11 cellular contexts compared by ENCODE assay signal in the genomic region with DNA sequence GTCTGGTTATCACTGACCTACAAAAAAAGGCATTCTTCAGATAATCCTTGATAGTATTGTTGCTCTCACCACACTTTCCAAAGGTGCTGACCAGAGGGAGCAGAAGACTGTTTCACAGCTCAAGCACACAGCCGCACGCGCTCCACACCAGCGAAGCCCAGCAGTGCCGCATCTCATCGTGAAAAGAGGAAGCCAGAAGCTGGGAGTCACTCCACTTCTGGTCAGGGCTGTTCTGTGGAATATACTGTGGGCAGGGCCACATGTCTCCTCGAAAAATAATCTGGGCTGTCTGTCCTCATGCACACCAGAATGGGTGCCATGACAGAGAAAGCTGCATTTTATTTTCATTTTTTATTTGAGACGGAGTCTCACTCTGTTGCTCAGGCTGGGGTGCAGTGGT. TPM values are rescaled to one million over a fixed set of nuclear protein-coding genes. Genes with fewer than 3 reads are reported as not detected.
DNase-seq lines count a peak whose midpoint lies in the region; ATAC-seq and TF ChIP-seq lines count a peak whose summit lies in the region.
"Had no signal": no experiment of that assay in that cellular context is flagged by ENCODE, and none has a peak within 500 bp of the region (broad histone marks: within the 10 kb centered on the region; RNA-seq: fewer than 3 reads in every experiment).

No MANE protein-coding gene starts in this region.

- no peak for TF ChIP-seq POLR2A in testis (IDR thresholded peaks at IDR 0.05)

- no peaks in the 10 kb centered on the region for H3K9me3 Mint-ChIP-seq in activated T-cell treated with anti-CD3 and anti-CD28 coated beads, Interleukin-2, amount 50 U/mL, for 72 hours
- H3K9me3 Mint-ChIP-seq: IgD-negative memory B cell had no signal

- H3K27ac ChIP-seq in OCI-LY3 (ENCODE audit: low read length) (no peak overlapping the region), right cardiac atrium (ENCODE audit: low read length) (no peak overlapping the region), testis (no peak overlapping the region), brain microvascular endothelial cell (no peak overlapping the region)

- TF ChIP-seq CTCF in OCI-LY3 (IDR thresholded peaks at IDR 0.05; ENCODE audit: low read depth, low read length) (no peak), testis (IDR thresholded peaks at IDR 0.05) (no peak), brain microvascular endothelial cell (IDR thresholded peaks at IDR 0.05; ENCODE audit: low read depth, low read length, missing control alignments) (no peak)

- H3K4me3 ChIP-seq in OCI-LY3 (ENCODE audit: low read length) (peak overlapping the region; percentile 60), right cardiac atrium (ENCODE audit: low read length) (no peak overlapping the region), testis (no peak overlapping the region), brain microvascular endothelial cell (ENCODE audit: low read depth, low read length) (no peak overlapping the region)

- H3K27me3 Mint-ChIP-seq in activated T-cell treated with anti-CD3 and anti-CD28 coated beads, Interleukin-2, amount 50 U/mL, for 72 hours (ENCODE audit: low read depth), result no peaks in the 10 kb centered on the region

- H3K36me3 ChIP-seq in OCI-LY3 (replicated peaks; ENCODE audit: low read depth, low read length) (no peaks in the 10 kb centered on the region), testis (ENCODE audit: low read depth, missing control alignments) (no peaks in the 10 kb centered on the region), brain microvascular endothelial cell (replicated peaks) (no peaks in the 10 kb centered on the region)

- H2AFZ ChIP-seq in OCI-LY3 (ENCODE audit: low read depth, low read length), result no peak overlapping the region

- H4K20me1 ChIP-seq in OCI-LY3 (ENCODE audit: insufficient read depth, low read length), result no peaks in the 10 kb centered on the region

- DNase-seq in activated T-cell treated with anti-CD3 and anti-CD28 coated beads, Interleukin-2, amount 50 U/mL, for 72 hours, result peak in 1 of 2 donors; percentile 11
- no peak for DNase-seq in activated T-cell treated with anti-CD3 and anti-CD28 coated beads for 4 hours
- peak in 2 of 3 donors; percentile 71 to 72 for DNase-seq in right cardiac atrium
- peak; percentile 62 for DNase-seq in testis
- no peak for DNase-seq in brain microvascular endothelial cell
- DNase-seq in RKO (ENCODE audit: low spot score), result no peak
- no peak for DNase-seq in activated CD8-positive, alpha-beta memory T cell treated with anti-CD3 and anti-CD28 coated beads, Interleukin-2, amount 50 U/mL, for 4 hours
- DNase-seq: NCI-H345; stimulated activated CD4-positive, alpha-beta T cell treated with anti-CD3 and anti-CD28 coated beads, Interleukin-12 subunit alpha, Interleukin-12 subunit beta, amount 100 ng/mL, for 4 hours had no signal

- no peak overlapping the region for H3K9ac ChIP-seq in OCI-LY3 (ENCODE audit: low read length)

- H3K27me3 ChIP-seq in OCI-LY3 (ENCODE audit: low read depth, low read length), result peaks cover 13% of the 10 kb centered on the region
- no peaks in the 10 kb centered on the region for H3K27me3 ChIP-seq in right cardiac atrium (ENCODE audit: control insufficient read depth, insufficient read depth)
- H3K27me3 ChIP-seq in testis, result no peaks in the 10 kb centered on the region
- H3K27me3 ChIP-seq in brain microvascular endothelial cell (replicated peaks), result no peaks in the 10 kb centered on the region

- H3K36me3 Mint-ChIP-seq in activated T-cell treated with anti-CD3 and anti-CD28 coated beads, Interleukin-2, amount 50 U/mL, for 72 hours (ENCODE audit: insufficient read depth in 2 of 2), result no peaks in the 10 kb centered on the region
- H3K36me3 Mint-ChIP-seq: IgD-negative memory B cell had no signal

- H3K4me1 ChIP-seq in OCI-LY3 (ENCODE audit: low read length) (peaks cover 3% of the 10 kb centered on the region; the same call in 1 of the 2 replicates), right cardiac atrium (ENCODE audit: control insufficient read depth, insufficient read depth, low read length) (no peaks in the 10 kb centered on the region), testis (peaks cover 5% of the 10 kb centered on the region)

- H3K9me3 ChIP-seq in OCI-LY3 (ENCODE audit: insufficient read depth, low read length) (no peaks in the 10 kb centered on the region), right cardiac atrium (ENCODE audit: control insufficient read depth, low read length) (no peaks in the 10 kb centered on the region), testis (no peaks in the 10 kb centered on the region)

- 30% methylated on average over 8 of the region's 8 CpGs for WGBS in right cardiac atrium
- 44 to 53% methylated on average over 8 of the region's 8 CpGs for WGBS in testis, 2 donors

- no peak overlapping the region for H3K27ac Mint-ChIP-seq in activated T-cell treated with anti-CD3 and anti-CD28 coated beads, Interleukin-2, amount 50 U/mL, for 72 hours
- H3K27ac Mint-ChIP-seq: IgD-negative memory B cell had no signal

- in situ Hi-C loops in brain microvascular endothelial cell (cut with HindIII; ENCODE audit: low pct_ligation_motif_present, low sequenced_read_pairs), result no loop called here

- H3K4me2 ChIP-seq in OCI-LY3 (ENCODE audit: low read length), result peak overlapping the region; percentile 60

- peak overlapping the region; percentile 64 to 70 for H3K4me3 Mint-ChIP-seq in activated T-cell treated with anti-CD3 and anti-CD28 coated beads, Interleukin-2, amount 50 U/mL, for 72 hours

- ATAC-seq in activated T-cell treated with anti-CD3 and anti-CD28 coated beads, Interleukin-2, amount 50 U/mL, for 72 hours (replicated peaks in 1 of 2), result no peak
- peak; percentile 62 to 66 for ATAC-seq in right cardiac atrium

- peaks cover 9% of the 10 kb centered on the region for H3K4me1 Mint-ChIP-seq in activated T-cell treated with anti-CD3 and anti-CD28 coated beads, Interleukin-2, amount 50 U/mL, for 72 hours (ENCODE audit: low read depth)

- intact Hi-C loops in right cardiac atrium (cut with DNase I) (no loop called here), testis (cut with DNase I; ENCODE audit: low total_unique reads) (no loop called here)

- H3K79me2 ChIP-seq in OCI-LY3 (ENCODE audit: low read length), result no peaks in the 10 kb centered on the region

RNA-seq across cellular contexts. Expression of gene PRSS36, which starts 7.3 kb away (rescaled TPM):
- total RNA-seq in activated T-cell treated with anti-CD3 and anti-CD28 coated beads, Interleukin-2, amount 50 U/mL, for 72 hours, result under 1 TPM; 0.19 TPM
- total RNA-seq in right cardiac atrium, result 1 to 10 TPM; 1.3 to 2.2 (median 1.8) TPM
- polyA plus RNA-seq in right cardiac atrium, result 1.1 TPM
- 1 to 10 TPM; 7.1 to 8.3 TPM for total RNA-seq in testis
- polyA plus RNA-seq in testis (ENCODE audit: insufficient read depth, low read depth, low replicate concordance), result 5.4 TPM

RNA-seq across cellular contexts. Expression of gene PRSS8, which starts 21.6 kb away (rescaled TPM):
- total RNA-seq in activated T-cell treated with anti-CD3 and anti-CD28 coated beads, Interleukin-2, amount 50 U/mL, for 72 hours, result not detected
- under 1 TPM in 2 of 4 donors, not detected in 2; 0.15 to 0.40 TPM for total RNA-seq in right cardiac atrium
- polyA plus RNA-seq in right cardiac atrium, result 0.41 TPM
- under 1 TPM; 0.74 to 0.79 TPM for total RNA-seq in testis
- 1.5 TPM for polyA plus RNA-seq in testis (ENCODE audit: insufficient read depth, low read depth, low replicate concordance)
- polyA plus RNA-seq: IgD-negative memory B cell had no signal

RNA-seq across cellular contexts. Expression of gene FUS, which starts 22.8 kb away (rescaled TPM):
- 100 to 1,000 TPM; 411 to 528 TPM for total RNA-seq in activated T-cell treated with anti-CD3 and anti-CD28 coated beads, Interleukin-2, amount 50 U/mL, for 72 hours
- total RNA-seq in right cardiac atrium (100 to 1,000 TPM; 112 to 172 (median 138) TPM), testis (100 to 1,000 TPM; 205 to 217 TPM)
- polyA plus RNA-seq in right cardiac atrium (153 TPM), testis (ENCODE audit: insufficient read depth, low read depth, low replicate concordance) (423 TPM)

RNA-seq across cellular contexts. Expression of gene KAT8, which starts 39.7 kb away (rescaled TPM):
- total RNA-seq in activated T-cell treated with anti-CD3 and anti-CD28 coated beads, Interleukin-2, amount 50 U/mL, for 72 hours, result 10 to 100 TPM; 50.8 to 55.5 TPM
- total RNA-seq in right cardiac atrium (10 to 100 TPM; 72.3 to 76.4 (median 75.2) TPM), testis (100 to 1,000 TPM in 1 of 2 donors, 10 to 100 TPM in 1; 96.9 to 111 TPM)
- polyA plus RNA-seq in right cardiac atrium (77.0 TPM), testis (ENCODE audit: insufficient read depth, low read depth, low replicate concordance) (86.0 TPM)

RNA-seq across cellular contexts. Expression of gene PYCARD, which starts 45.4 kb away (rescaled TPM):
- 10 to 100 TPM in 1 of 2 donors, 1 to 10 TPM in 1; 7.4 to 13.6 TPM for total RNA-seq in activated T-cell treated with anti-CD3 and anti-CD28 coated beads, Interleukin-2, amount 50 U/mL, for 72 hours
- 10 to 100 TPM in 1 of 4 donors, 1 to 10 TPM in 3; 6.6 to 13.2 (median 8.2) TPM for total RNA-seq in right cardiac atrium
- polyA plus RNA-seq in right cardiac atrium, result 8.0 TPM
- 10 to 100 TPM in 1 of 2 donors, 1 to 10 TPM in 1; 2.6 to 11.1 TPM for total RNA-seq in testis
- polyA plus RNA-seq in testis (ENCODE audit: insufficient read depth, low read depth, low replicate concordance), result 8.7 TPM

Comparison
In these comparisons a context has a peak if more than half of its experiments do, and no peak if none do; other contexts are left out.
1. ATAC-seq: peak in right cardiac atrium (2 of 2); none in activated T-cell treated with anti-CD3 and anti-CD28 coated beads, Interleukin-2, amount 50 U/mL, for 72 hours (0 of 2).
2. DNase-seq: peak in right cardiac atrium (2 of 3) and testis (single experiment); none in activated T-cell treated with anti-CD3 and anti-CD28 coated beads for 4 hours (single experiment), brain microvascular endothelial cell (single experiment), RKO (single experiment) and activated CD8-positive, alpha-beta memory T cell treated with anti-CD3 and anti-CD28 coated beads, Interleukin-2, amount 50 U/mL, for 4 hours (single experiment).